8 cellular contexts compared by ENCODE assay signal in the genomic region with DNA sequence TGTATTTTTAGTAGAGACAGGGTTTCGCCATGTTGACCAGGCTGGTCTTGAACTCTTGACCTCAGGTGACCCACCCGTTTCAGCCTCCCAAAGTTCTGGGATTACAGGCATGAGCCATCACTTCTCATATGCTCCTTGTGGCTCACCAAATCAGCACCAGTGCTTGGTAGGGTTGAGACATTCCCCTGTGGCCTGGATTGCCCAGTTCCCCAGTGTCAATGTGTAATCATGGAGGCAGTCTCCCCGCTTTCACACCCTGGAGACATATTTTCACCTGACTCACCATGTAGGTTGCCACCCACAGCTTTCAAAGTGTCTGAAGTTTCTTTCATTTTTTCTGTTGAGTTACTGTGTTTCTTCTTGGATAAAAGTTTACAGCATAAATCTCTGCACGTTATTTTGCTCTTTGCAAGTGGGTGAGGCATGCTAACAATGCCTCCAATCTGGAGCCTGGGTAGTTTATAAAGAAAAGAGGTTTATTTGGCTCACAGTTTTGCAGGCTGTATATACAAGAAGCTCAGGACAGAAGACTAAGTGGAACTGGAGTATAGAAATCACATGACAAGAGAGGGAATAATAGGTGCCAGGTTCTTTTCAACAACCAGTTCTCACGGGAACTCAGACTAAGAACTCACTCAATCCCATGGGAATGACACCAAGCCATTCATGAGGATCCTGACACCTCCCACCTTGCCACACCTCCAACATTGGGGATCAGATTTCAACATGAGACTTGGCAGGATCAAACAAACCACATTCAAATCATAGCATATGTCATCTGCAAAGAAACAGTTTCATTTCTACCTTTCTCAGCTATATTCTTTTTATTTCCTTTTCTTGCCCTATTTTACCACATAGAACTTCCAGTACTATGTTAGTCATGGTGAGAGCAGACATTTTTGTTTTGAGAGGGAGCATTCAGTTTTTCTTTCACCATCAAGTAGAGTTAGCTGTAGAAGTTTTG.
DNase-seq lines count a peak whose midpoint lies in the region; TF ChIP-seq lines count a peak whose summit lies in the region.

No MANE protein-coding gene starts in this region.

- H3K4ac ChIP-seq in mesenchymal stem cell (ENCODE audit: low read depth in 1 of 2, low read length in 2 of 2), result no peak overlapping the region

- no peak overlapping the region for H2BK12ac ChIP-seq in mesenchymal stem cell (ENCODE audit: low read length in 2 of 2)

- DNase-seq in COLO668 (lab: John Stamatoyannopoulos, UW; ENCODE audit: unreplicated experiment) (peak; percentile 4), HFF-Myc (ENCODE audit: extremely low read depth, low read depth) (peak; percentile 31), mesenchymal stem cell (peak; percentile 6), germinal center (ENCODE audit: low spot score) (no peak), NCI-H2196 (lab: John Stamatoyannopoulos, UW; ENCODE audit: unreplicated experiment) (no peak), left ventricle myocardium inferior (no peak), amniotic stem cell (lab: John Stamatoyannopoulos, UW) (no peak)
- peak; percentile 27 for DNase-seq in activated CD4-positive, alpha-beta T cell treated with anti-CD3 and anti-CD28 coated beads, Interleukin-2, amount 10 ng/mL, durations not matched to agents 7 days and 5 days

- H3K27ac Mint-ChIP-seq in activated CD4-positive, alpha-beta T cell treated with anti-CD3 and anti-CD28 coated beads, Interleukin-2, amount 10 ng/mL, durations not matched to agents 7 days and 5 days, result peak overlapping the region; percentile 83

- H4K91ac ChIP-seq in mesenchymal stem cell (ENCODE audit: low read length), result no peak overlapping the region

- CTCF ChIA-PET in activated CD4-positive, alpha-beta T cell treated with anti-CD3 and anti-CD28 coated beads, Interleukin-2, amount 10 ng/mL, durations not matched to agents 7 days and 5 days (lab: Charles Lee), result interaction anchor here (0.7 to 1.4 kb wide), 3 partner anchors 10 to 20 kb away, joined by 3 read pairs; no protein-coding TSS in a partner anchor

- H2BK5ac ChIP-seq in mesenchymal stem cell (ENCODE audit: low read depth, low read length, poor library complexity, severe bottlenecking), result no peak overlapping the region

- H3K27me3 ChIP-seq in mesenchymal stem cell (ENCODE audit: control insufficient read depth in 1 of 2, insufficient read depth in 1 of 2, low read length in 2 of 2) (no peaks in the 10 kb centered on the region), left ventricle myocardium inferior (ENCODE audit: low read depth) (no peaks in the 10 kb centered on the region)

- no peaks in the 10 kb centered on the region for H3K9me3 ChIP-seq in mesenchymal stem cell (ENCODE audit: control insufficient read depth, low read length)
- H3K9me3 ChIP-seq in left ventricle myocardium inferior (replicated peaks), result no peaks in the 10 kb centered on the region

- no peak overlapping the region for H4K8ac ChIP-seq in mesenchymal stem cell (ENCODE audit: low read length)

- H3K4me1 ChIP-seq in mesenchymal stem cell (ENCODE audit: control insufficient read depth, insufficient read depth, low read depth, low read length) (peaks cover 6% of the 10 kb centered on the region), left ventricle myocardium inferior (peaks cover 22% of the 10 kb centered on the region)

- peaks cover 26% of the 10 kb centered on the region for H3K79me1 ChIP-seq in mesenchymal stem cell (replicated peaks; ENCODE audit: low read length, poor library complexity, severe bottlenecking)

- H2BK120ac ChIP-seq in mesenchymal stem cell (ENCODE audit: low read depth, low read length), result no peak overlapping the region

- no peak overlapping the region for H3K14ac ChIP-seq in mesenchymal stem cell (ENCODE audit: low read length in 2 of 2)

- H3K27me3 Mint-ChIP-seq in activated CD4-positive, alpha-beta T cell treated with anti-CD3 and anti-CD28 coated beads, Interleukin-2, amount 10 ng/mL, durations not matched to agents 7 days and 5 days, result no peaks in the 10 kb centered on the region

- H3K27ac ChIP-seq in mesenchymal stem cell (ENCODE audit: low read length, poor library complexity, severe bottlenecking) (no peak overlapping the region), left ventricle myocardium inferior (replicated peaks) (no peak overlapping the region)

- peak overlapping the region; percentile 3 for H3K4me3 Mint-ChIP-seq in activated CD4-positive, alpha-beta T cell treated with anti-CD3 and anti-CD28 coated beads, Interleukin-2, amount 10 ng/mL, durations not matched to agents 7 days and 5 days

- H3K36me3 Mint-ChIP-seq in activated CD4-positive, alpha-beta T cell treated with anti-CD3 and anti-CD28 coated beads, Interleukin-2, amount 10 ng/mL, durations not matched to agents 7 days and 5 days (ENCODE audit: low read depth), result peaks cover 30% of the 10 kb centered on the region

- H3K4me2 ChIP-seq in mesenchymal stem cell (ENCODE audit: low read length, poor library complexity, severe bottlenecking), result no peak overlapping the region

- H3K4me3 ChIP-seq in HFF-Myc (replicated peaks; ENCODE audit: low read depth, low read length) (no peak overlapping the region), mesenchymal stem cell (ENCODE audit: insufficient read depth in 1 of 2, low read depth in 1 of 2, low read length in 2 of 2) (no peak overlapping the region), left ventricle myocardium inferior (no peak overlapping the region)

- H3K36me3 ChIP-seq in mesenchymal stem cell (ENCODE audit: control insufficient read depth in 1 of 2, insufficient read depth in 2 of 2, low read depth in 1 of 2, low read length in 2 of 2) (peaks cover 3 to 9% of the 10 kb centered on the region in 2 experiments), left ventricle myocardium inferior (no peaks in the 10 kb centered on the region)

- intact Hi-C loops in left ventricle myocardium inferior (cut with micrococcal nuclease), result no loop called here

- H2AFZ ChIP-seq in mesenchymal stem cell (ENCODE audit: low read depth, low read length), result no peak overlapping the region

- WGBS in mesenchymal stem cell, result 94% methylated on average over 4 of the region's 5 CpGs

- no peak overlapping the region for H2AK5ac ChIP-seq in mesenchymal stem cell (ENCODE audit: low read length, severe bottlenecking)

- TF ChIP-seq CTCF in HFF-Myc (IDR thresholded peaks at IDR 0.05; ENCODE audit: low read depth, low read length, missing control alignments) (no peak), left ventricle myocardium inferior (IDR thresholded peaks at IDR 0.05; ENCODE audit: borderline replicate concordance) (no peak)

- no peak overlapping the region for H3K23ac ChIP-seq in mesenchymal stem cell (ENCODE audit: low read length in 2 of 2)

- H3K9ac ChIP-seq in mesenchymal stem cell (ENCODE audit: low read length), result no peak overlapping the region

- POLR2A ChIA-PET in activated CD4-positive, alpha-beta T cell treated with anti-CD3 and anti-CD28 coated beads, Interleukin-2, amount 10 ng/mL, durations not matched to agents 7 days and 5 days (lab: Charles Lee), result interaction anchor here (0.7 to 1.0 kb wide), 2 partner anchors 113 to 526 kb away, joined by 3 read pairs; partner anchors contain the start of genes ITFG1 and PHKB

- no peak overlapping the region for H2BK15ac ChIP-seq in mesenchymal stem cell (ENCODE audit: low read depth, poor library complexity, severe bottlenecking)

- H3K9me3 Mint-ChIP-seq in activated CD4-positive, alpha-beta T cell treated with anti-CD3 and anti-CD28 coated beads, Interleukin-2, amount 10 ng/mL, durations not matched to agents 7 days and 5 days, result peaks cover 23% of the 10 kb centered on the region

- H3K4me1 Mint-ChIP-seq in activated CD4-positive, alpha-beta T cell treated with anti-CD3 and anti-CD28 coated beads, Interleukin-2, amount 10 ng/mL, durations not matched to agents 7 days and 5 days, result peaks cover 59% of the 10 kb centered on the region

- no peak overlapping the region for H3K18ac ChIP-seq in mesenchymal stem cell (ENCODE audit: low read depth in 1 of 2, low read length in 2 of 2)

Comparison
In these comparisons a context has a peak if more than half of its experiments do, and no peak if none do; other contexts are left out.
1. DNase-seq: peak in COLO668 (single experiment), HFF-Myc (single experiment), activated CD4-positive, alpha-beta T cell treated with anti-CD3 and anti-CD28 coated beads, Interleukin-2, amount 10 ng/mL, durations not matched to agents 7 days and 5 days (single experiment) and mesenchymal stem cell (single experiment); none in germinal center (single experiment), NCI-H2196 (single experiment), left ventricle myocardium inferior (single experiment) and amniotic stem cell (single experiment).